ENCODE assay signal across 18 cellular contexts in genomic region chr15:84759018-84759417, GRCh38. TPM values are rescaled to one million over a fixed set of nuclear protein-coding genes. Genes with fewer than 3 reads are reported as not detected.
A peak's percentile ranks its signal among the peaks of the same experiment; 100 is the strongest.
DNase-seq lines count a peak whose midpoint lies in the region; ATAC-seq and TF ChIP-seq lines count a peak whose summit lies in the region.
"Had no signal": no experiment of that assay in that cellular context is flagged by ENCODE, and none has a peak within 500 bp of the region (broad histone marks: within the 10 kb centered on the region; RNA-seq: fewer than 3 reads in every experiment).

No MANE protein-coding gene starts in this region.

- no peaks in the 10 kb centered on the region for H3K27me3 ChIP-seq in CD4-positive, CD25-positive, alpha-beta regulatory T cell (ENCODE audit: control insufficient read depth, insufficient read depth, low read length)
- no peaks in the 10 kb centered on the region for H3K27me3 ChIP-seq in ovary

- TF ChIP-seq POLR2A in ovary (IDR thresholded peaks at IDR 0.05), result no peak

- H3K4me1 Mint-ChIP-seq in CD4-positive, CD25-positive, alpha-beta regulatory T cell, result peaks cover 9 to 29% (median 22%) of the 10 kb centered on the region in 4 donors
- H3K4me1 Mint-ChIP-seq in activated naive CD8-positive, alpha-beta T cell (ENCODE audit: low read depth), result peaks cover 26% of the 10 kb centered on the region

- H3K27ac Mint-ChIP-seq in CD4-positive, CD25-positive, alpha-beta regulatory T cell, result peak overlapping the region; percentile 3 to 67 (median 65)
- H3K27ac Mint-ChIP-seq in activated naive CD8-positive, alpha-beta T cell, result peak overlapping the region; percentile 92
- H3K27ac Mint-ChIP-seq: H9 had no signal

- DNase-seq in CD4-positive, CD25-positive, alpha-beta regulatory T cell, result no peak
- DNase-seq in mucosa of descending colon (no peak), NCI-H1092 (lab: John Stamatoyannopoulos, UW) (no peak), iPS-NIHi7 (ENCODE audit: extremely low spot score) (no peak), ovary (no peak)
- DNase-seq: CD8-positive, alpha-beta memory T cell; DMS79 treated with DMSO at 0.1 percent for 48 hours; H9; IMR-90; Kasumi-1; MM.1S; NCI-H1105 treated with DMSO at 0.1 percent for 48 hours; NCI-H187; NCI-H69; NK-92 treated with Interleukin-12 subunit alpha and Interleukin-12 subunit beta, amount 100 ng/mL, for 24 hours; SHP77 had no signal

- 96 to 100% (median 97%) methylated on average over 1 of the region's 1 CpG for WGBS in ovary, 3 donors

- no peaks in the 10 kb centered on the region for H3K27me3 Mint-ChIP-seq in CD4-positive, CD25-positive, alpha-beta regulatory T cell
- H3K27me3 Mint-ChIP-seq in activated naive CD8-positive, alpha-beta T cell, result no peaks in the 10 kb centered on the region

- H3K27ac ChIP-seq in 22Rv1, result peak overlapping the region; percentile 47
- H3K27ac ChIP-seq in CD4-positive, CD25-positive, alpha-beta regulatory T cell (ENCODE audit: insufficient read depth, low read length, poor library complexity, severe bottlenecking), result no peak overlapping the region
- no peak overlapping the region for H3K27ac ChIP-seq in ovary

- peaks cover 66% of the 10 kb centered on the region for H3K4me1 ChIP-seq in CD4-positive, CD25-positive, alpha-beta regulatory T cell (ENCODE audit: control insufficient read depth, insufficient read depth, low read length, poor library complexity, severe bottlenecking)
- H3K4me1 ChIP-seq in mucosa of descending colon (ENCODE audit: low read depth), result peaks cover 74% of the 10 kb centered on the region
- peaks cover 30% of the 10 kb centered on the region for H3K4me1 ChIP-seq in ovary (ENCODE audit: insufficient read depth)

- H3K36me3 ChIP-seq in CD4-positive, CD25-positive, alpha-beta regulatory T cell (ENCODE audit: control insufficient read depth, insufficient read depth, low read length), result no peaks in the 10 kb centered on the region
- H3K36me3 ChIP-seq in mucosa of descending colon (ENCODE audit: low read depth), result no peaks in the 10 kb centered on the region
- H3K36me3 ChIP-seq in ovary, result no peaks in the 10 kb centered on the region

- H3K9me3 Mint-ChIP-seq in CD4-positive, CD25-positive, alpha-beta regulatory T cell, result no peaks in the 10 kb centered on the region
- H3K9me3 Mint-ChIP-seq in activated naive CD8-positive, alpha-beta T cell (ENCODE audit: low read depth), result no peaks in the 10 kb centered on the region
- H3K9me3 Mint-ChIP-seq: CD8-positive, alpha-beta memory T cell; H9 had no signal

- H3K4me3 Mint-ChIP-seq in CD4-positive, CD25-positive, alpha-beta regulatory T cell, result peak overlapping the region in 2 of 4 donors; percentile 31 to 58
- H3K4me3 Mint-ChIP-seq in activated naive CD8-positive, alpha-beta T cell, result peak overlapping the region; percentile 22
- H3K4me3 Mint-ChIP-seq: H9 had no signal

- no peaks in the 10 kb centered on the region for H3K36me3 Mint-ChIP-seq in CD4-positive, CD25-positive, alpha-beta regulatory T cell
- H3K36me3 Mint-ChIP-seq in activated naive CD8-positive, alpha-beta T cell, result no peaks in the 10 kb centered on the region

- TF ChIP-seq CTCF in 22Rv1 (IDR thresholded peaks at IDR 0.05), result no peak
- no peak for TF ChIP-seq CTCF in mucosa of descending colon (IDR thresholded peaks at IDR 0.05)
- no peak for TF ChIP-seq CTCF in ovary (IDR thresholded peaks at IDR 0.05)

- H3K4me3 ChIP-seq in CD4-positive, CD25-positive, alpha-beta regulatory T cell (ENCODE audit: low read depth, low read length), result no peak overlapping the region
- H3K4me3 ChIP-seq in mucosa of descending colon, result no peak overlapping the region
- H3K4me3 ChIP-seq in ovary, result no peak overlapping the region

- intact Hi-C loops in mucosa of descending colon (cut with DNase I, micrococcal nuclease) (no loop called here), ovary (cut with DNase I) (loop anchor here in 2 of 4 donors (10.0 kb wide), 2 partner anchors 56 to 166 kb away; partner anchors contain the start of gene ALPK3 (in 1 of the 2))

- no peak for TF ChIP-seq EP300 in ovary (IDR thresholded peaks at IDR 0.05)

- H3K9me3 ChIP-seq in CD4-positive, CD25-positive, alpha-beta regulatory T cell (ENCODE audit: control insufficient read depth in 2 of 2, low read length in 2 of 2), result no peaks in the 10 kb centered on the region
- H3K9me3 ChIP-seq in mucosa of descending colon (no peaks in the 10 kb centered on the region), ovary (no peaks in the 10 kb centered on the region)

- no peak for ATAC-seq in CD4-positive, CD25-positive, alpha-beta regulatory T cell (ENCODE audit: low read depth in 2 of 2)
- ATAC-seq in mucosa of descending colon, result peak; percentile 41

RNA-seq across cellular contexts. Expression of gene ZNF592, which starts 10.6 kb away (rescaled TPM):
- total RNA-seq in CD4-positive, CD25-positive, alpha-beta regulatory T cell, result 39.8 TPM
- polyA plus RNA-seq in CD4-positive, CD25-positive, alpha-beta regulatory T cell, result 1 to 10 TPM; 3.8 to 4.3 (median 4.2) TPM
- total RNA-seq in mucosa of descending colon, result 10 to 100 TPM; 29.4 to 35.3 (median 33.4) TPM
- total RNA-seq in ovary, result 10 to 100 TPM; 10.9 to 37.3 (median 28.5) TPM
- 10 to 100 TPM; 12.1 to 14.1 TPM for polyA plus RNA-seq in ovary

RNA-seq across cellular contexts. Expression of gene SEC11A, which starts 43.1 kb away (rescaled TPM):
- total RNA-seq in CD4-positive, CD25-positive, alpha-beta regulatory T cell, result 72.9 TPM
- 100 to 1,000 TPM; 152 to 186 (median 163) TPM for polyA plus RNA-seq in CD4-positive, CD25-positive, alpha-beta regulatory T cell
- total RNA-seq in mucosa of descending colon, result 100 to 1,000 TPM; 112 to 143 (median 119) TPM
- total RNA-seq in ovary, result 100 to 1,000 TPM; 118 to 187 (median 146) TPM
- 100 to 1,000 TPM; 227 to 237 TPM for polyA plus RNA-seq in ovary

RNA-seq across cellular contexts. Expression of gene ALPK3, which starts 58.1 kb away (rescaled TPM):
- 0.22 TPM for total RNA-seq in CD4-positive, CD25-positive, alpha-beta regulatory T cell
- polyA plus RNA-seq in CD4-positive, CD25-positive, alpha-beta regulatory T cell, result not detected
- total RNA-seq in mucosa of descending colon (10 to 100 TPM in 1 of 3 donors, 1 to 10 TPM in 2; 1.3 to 15.3 (median 1.9) TPM), ovary (1 to 10 TPM in 4 of 7 donors, under 1 TPM in 3; 0.48 to 2.1 (median 1.0) TPM)
- polyA plus RNA-seq in ovary, result 1 to 10 TPM in 1 of 2 donors, under 1 TPM in 1; 0.62 to 2.8 TPM
